In genomic region chr19:31519216-31519615, GRCh38 we compare ENCODE assay signal across 33 cellular contexts.
DNase-seq lines count a peak whose midpoint lies in the region; TF ChIP-seq lines count a peak whose summit lies in the region.
"Had no signal": no experiment of that assay in that cellular context is flagged by ENCODE, and none has a peak within 500 bp of the region (broad histone marks: within the 10 kb centered on the region; RNA-seq: fewer than 3 reads in every experiment).

No MANE protein-coding gene starts in this region.

- H3K4me1 ChIP-seq in endodermal cell (ENCODE audit: control insufficient read depth, insufficient read depth, low read length) (peaks cover 18% of the 10 kb centered on the region), mesendoderm (ENCODE audit: control insufficient read depth, low read depth, low read length) (no peaks in the 10 kb centered on the region), ascending aorta (no peaks in the 10 kb centered on the region), GM23248 (ENCODE audit: insufficient read depth) (no peaks in the 10 kb centered on the region)
- H3K4me1 ChIP-seq: breast epithelium, Caco-2, sigmoid colon, tibial artery had no signal

- H2BK120ac ChIP-seq in mesendoderm (ENCODE audit: low read depth, low read length) = no peak overlapping the region

- H3K4me3 Mint-ChIP-seq in endodermal cell = no peak overlapping the region
- H3K4me3 Mint-ChIP-seq in type B pancreatic cell = no peak overlapping the region
- H3K4me3 Mint-ChIP-seq: activated CD4-positive, alpha-beta T cell treated with anti-CD3 and anti-CD28 coated beads, Interleukin-2, amount 10 ng/mL, durations not matched to agents 24 days and 14 days; activated naive CD4-positive, alpha-beta T cell treated with anti-CD3 and anti-CD28 coated beads, Interleukin-2, amount 50 U/mL, for 24 hours; effector memory CD8-positive, alpha-beta T cell; T-cell had no signal

- no peak overlapping the region for H4K5ac ChIP-seq in mesendoderm (ENCODE audit: low read length)

- no peak overlapping the region for H3K56ac ChIP-seq in mesendoderm (ENCODE audit: low read length)

- peak; percentile 57 for DNase-seq in NCI-H82 (lab: John Stamatoyannopoulos, UW)
- DNase-seq in NCI-H82 treated with DMSO at 0.1 percent for 48 hours (lab: John Stamatoyannopoulos, UW; ENCODE audit: unreplicated experiment) = no peak
- no peak for DNase-seq in endodermal cell
- DNase-seq in mesendoderm = peak; percentile 70
- peak; percentile 18 for DNase-seq in type B pancreatic cell (ENCODE audit: extremely low spot score, unreplicated experiment)
- no peak for DNase-seq in ascending aorta (ENCODE audit: low spot score in 2 of 2)
- no peak for DNase-seq in GM23248
- no peak for DNase-seq in GM19238 (ENCODE audit: insufficient read length, low spot score)
- DNase-seq: activated CD4-positive, alpha-beta T cell treated with anti-CD3 and anti-CD28 coated beads, Interleukin-2, amount 10 ng/mL, durations not matched to agents 24 days and 14 days; activated CD8-positive, alpha-beta memory T cell treated with anti-CD3 and anti-CD28 coated beads for 24 hours; activated T-cell treated with anti-CD3 and anti-CD28 coated beads for 4 hours; amniotic stem cell; C1 segment of cervical spinal cord; Caco-2; DMS53; effector memory CD8-positive, alpha-beta T cell; foreskin melanocyte; IMR-90; kidney glomerular epithelial cell; MV-4-11; NCI-H1436 treated with DMSO at 0.1 percent for 48 hours; NCI-H2107; NCI-H774; sigmoid colon; stimulated activated CD4-positive, alpha-beta T cell treated with anti-CD3 and anti-CD28 coated beads, Interleukin-15, amount 100 ng/mL, for 24 hours; stimulated activated CD4-positive, alpha-beta T cell treated with anti-CD3 and anti-CD28 coated beads, Interleukin-4, amount 100 ng/mL, for 4 hours; T-cell; tibial artery had no signal

- H2AK5ac ChIP-seq in mesendoderm (ENCODE audit: low read length) = no peak overlapping the region

- H3K4me3 ChIP-seq in endodermal cell (ENCODE audit: low read length) (no peak overlapping the region), mesendoderm (ENCODE audit: low read length) (no peak overlapping the region), ascending aorta (no peak overlapping the region), GM23248 (no peak overlapping the region)
- H3K4me3 ChIP-seq: breast epithelium, sigmoid colon, tibial artery had no signal

- no peaks in the 10 kb centered on the region for H3K79me1 ChIP-seq in mesendoderm (ENCODE audit: low read length)

- H3F3A ChIP-seq in GM23248 (ENCODE audit: insufficient read depth) = no peaks in the 10 kb centered on the region

- H3K27me3 ChIP-seq in endodermal cell (ENCODE audit: control insufficient read depth, insufficient read depth, low read length, poor library complexity, severe bottlenecking) = no peaks in the 10 kb centered on the region
- no peaks in the 10 kb centered on the region for H3K27me3 ChIP-seq in mesendoderm (ENCODE audit: insufficient read depth, low read length, poor library complexity)
- H3K27me3 ChIP-seq in ascending aorta = no peaks in the 10 kb centered on the region
- H3K27me3 ChIP-seq in GM23248 (replicated peaks; ENCODE audit: insufficient read depth) = peaks cover 15% of the 10 kb centered on the region; the same call in 1 of the 2 replicates
- H3K27me3 ChIP-seq: neutrophil, tibial artery had no signal

- TF ChIP-seq CTCF in endodermal cell (conservative IDR thresholded peaks at IDR 0.05) (no peak), type B pancreatic cell (conservative IDR thresholded peaks at IDR 0.05) (no peak), ascending aorta (IDR thresholded peaks at IDR 0.05) (no peak)

- peaks cover 13% of the 10 kb centered on the region for H3K9me3 ChIP-seq in endodermal cell (ENCODE audit: control insufficient read depth, low read length)
- no peaks in the 10 kb centered on the region for H3K9me3 ChIP-seq in ascending aorta
- no peaks in the 10 kb centered on the region for H3K9me3 ChIP-seq in GM23248 (ENCODE audit: low read depth)
- H3K9me3 ChIP-seq: Caco-2, neutrophil, tibial artery had no signal

- H3K27me3 Mint-ChIP-seq in endodermal cell (ENCODE audit: insufficient read depth) (peaks cover 3% of the 10 kb centered on the region), type B pancreatic cell (peaks cover 31% of the 10 kb centered on the region)
- H3K27me3 Mint-ChIP-seq: activated CD4-positive, alpha-beta T cell treated with anti-CD3 and anti-CD28 coated beads, Interleukin-2, amount 10 ng/mL, durations not matched to agents 24 days and 14 days; activated naive CD4-positive, alpha-beta T cell treated with anti-CD3 and anti-CD28 coated beads, Interleukin-2, amount 50 U/mL, for 24 hours had no signal

- H3K23ac ChIP-seq in mesendoderm (ENCODE audit: low read length) = no peak overlapping the region

- H3K36me3 Mint-ChIP-seq in endodermal cell (ENCODE audit: low read depth) = no peaks in the 10 kb centered on the region
- H3K36me3 Mint-ChIP-seq in type B pancreatic cell = no peaks in the 10 kb centered on the region
- H3K36me3 Mint-ChIP-seq: activated naive CD4-positive, alpha-beta T cell treated with anti-CD3 and anti-CD28 coated beads, Interleukin-2, amount 50 U/mL, for 24 hours; T-cell had no signal

- no peak overlapping the region for H2AFZ ChIP-seq in GM23248

- H3K9me2 ChIP-seq in GM23248 (ENCODE audit: insufficient read depth) = no peaks in the 10 kb centered on the region

- H3K4me2 ChIP-seq in mesendoderm (ENCODE audit: low read length) = no peak overlapping the region
- H3K4me2 ChIP-seq in GM23248 (ENCODE audit: unreplicated experiment) = no peak overlapping the region

- H2BK15ac ChIP-seq in mesendoderm (replicated peaks; ENCODE audit: low read depth) = no peak overlapping the region

- WGBS in endodermal cell (ENCODE audit: insufficient coverage in 1 of 2, insufficient read length in 1 of 2), 2 experiments = 66 to 67% methylated on average over 4 of the region's 4 CpGs
- no CpG with 5 or more reads among the region's 4 CpGs for WGBS in mesendoderm (ENCODE audit: extremely low coverage, insufficient coverage, low lambda C conversion rate)
- 25 to 29% methylated on average over 4 of the region's 4 CpGs for WGBS in GM23248 (ENCODE audit: low coverage in 1 of 2, low lambda C conversion rate in 2 of 2, missing lambda C conversion rate in 2 of 2), 2 experiments

- no peaks in the 10 kb centered on the region for H4K20me1 ChIP-seq in GM23248 (ENCODE audit: insufficient read depth)

- H3K9me3 Mint-ChIP-seq in endodermal cell (peaks cover 2% of the 10 kb centered on the region), type B pancreatic cell (no peaks in the 10 kb centered on the region)
- H3K9me3 Mint-ChIP-seq: activated CD4-positive, alpha-beta T cell treated with anti-CD3 and anti-CD28 coated beads, Interleukin-2, amount 10 ng/mL, durations not matched to agents 24 days and 14 days; activated naive CD4-positive, alpha-beta T cell treated with anti-CD3 and anti-CD28 coated beads, Interleukin-2, amount 50 U/mL, for 24 hours had no signal

- intact Hi-C loops in ascending aorta (cut with DNase I) = no loop called here

- H3K79me2 ChIP-seq in mesendoderm (ENCODE audit: control insufficient read depth, insufficient read depth, low read length) (no peaks in the 10 kb centered on the region), GM23248 (ENCODE audit: insufficient read depth) (no peaks in the 10 kb centered on the region)

- peaks cover 30% of the 10 kb centered on the region for H3K4me1 Mint-ChIP-seq in endodermal cell
- H3K4me1 Mint-ChIP-seq in type B pancreatic cell (ENCODE audit: unreplicated experiment) = peaks cover 9% of the 10 kb centered on the region
- H3K4me1 Mint-ChIP-seq: activated CD4-positive, alpha-beta T cell treated with anti-CD3 and anti-CD28 coated beads, Interleukin-2, amount 10 ng/mL, durations not matched to agents 24 days and 14 days; activated naive CD4-positive, alpha-beta T cell treated with anti-CD3 and anti-CD28 coated beads, Interleukin-2, amount 50 U/mL, for 24 hours; T-cell had no signal

- peak overlapping the region; percentile 43 for H2BK5ac ChIP-seq in mesendoderm (ENCODE audit: low read length)

- H3K9ac ChIP-seq in endodermal cell (ENCODE audit: extremely low read depth, low read length, poor library complexity, severe bottlenecking) (peak overlapping the region; percentile 48), mesendoderm (ENCODE audit: low read length) (no peak overlapping the region), GM23248 (no peak overlapping the region)

- H3K27ac ChIP-seq in endodermal cell (ENCODE audit: low read depth, low read length) (no peak overlapping the region), mesendoderm (ENCODE audit: low read depth, low read length) (no peak overlapping the region), ascending aorta (no peak overlapping the region), GM23248 (no peak overlapping the region)
- H3K27ac ChIP-seq: 22Rv1, neutrophil, sigmoid colon, tibial artery had no signal

- in situ Hi-C loops in GM23248 (cut with MboI) = no loop called here

- peak overlapping the region; percentile 61 for H3K18ac ChIP-seq in mesendoderm (ENCODE audit: low read length)

- no peak overlapping the region for H4K8ac ChIP-seq in mesendoderm (ENCODE audit: low read depth, low read length)

- peak overlapping the region; percentile 94 for H3K27ac Mint-ChIP-seq in endodermal cell
- no peak overlapping the region for H3K27ac Mint-ChIP-seq in type B pancreatic cell
- H3K27ac Mint-ChIP-seq: activated CD4-positive, alpha-beta T cell treated with anti-CD3 and anti-CD28 coated beads, Interleukin-2, amount 10 ng/mL, durations not matched to agents 24 days and 14 days; activated naive CD4-positive, alpha-beta T cell treated with anti-CD3 and anti-CD28 coated beads, Interleukin-2, amount 50 U/mL, for 24 hours; activated T-helper 2 cell treated with anti-CD3 and anti-CD28 coated beads, Interferon-gamma antibody, Interleukin-2, Interleukin-4, amounts not matched to agents 10 μg/mL and 5 μg/mL and 100 μg/mL, durations not matched to agents 14 hours and 24 hours and 36 hours; effector memory CD8-positive, alpha-beta T cell; T-cell had no signal

- H3K4ac ChIP-seq in mesendoderm (ENCODE audit: low read depth, low read length) = no peak overlapping the region

- H3K36me3 ChIP-seq in endodermal cell (ENCODE audit: control insufficient read depth, insufficient read depth, low read length) = no peaks in the 10 kb centered on the region
- no peaks in the 10 kb centered on the region for H3K36me3 ChIP-seq in mesendoderm (ENCODE audit: control insufficient read depth, insufficient read depth, low read length)
- no peaks in the 10 kb centered on the region for H3K36me3 ChIP-seq in ascending aorta
- no peaks in the 10 kb centered on the region for H3K36me3 ChIP-seq in GM23248 (ENCODE audit: low read depth)
- H3K36me3 ChIP-seq: breast epithelium, neutrophil, sigmoid colon, tibial artery had no signal

Comparison
In these comparisons a context has a peak if more than half of its experiments do, and no peak if none do; other contexts are left out.
1. DNase-seq: peak in NCI-H82 (single experiment), mesendoderm (single experiment) and type B pancreatic cell (single experiment); none in NCI-H82 treated with DMSO at 0.1 percent for 48 hours (single experiment), endodermal cell (single experiment), ascending aorta (0 of 2), GM23248 (single experiment) and GM19238 (single experiment).